In the genomic region with DNA sequence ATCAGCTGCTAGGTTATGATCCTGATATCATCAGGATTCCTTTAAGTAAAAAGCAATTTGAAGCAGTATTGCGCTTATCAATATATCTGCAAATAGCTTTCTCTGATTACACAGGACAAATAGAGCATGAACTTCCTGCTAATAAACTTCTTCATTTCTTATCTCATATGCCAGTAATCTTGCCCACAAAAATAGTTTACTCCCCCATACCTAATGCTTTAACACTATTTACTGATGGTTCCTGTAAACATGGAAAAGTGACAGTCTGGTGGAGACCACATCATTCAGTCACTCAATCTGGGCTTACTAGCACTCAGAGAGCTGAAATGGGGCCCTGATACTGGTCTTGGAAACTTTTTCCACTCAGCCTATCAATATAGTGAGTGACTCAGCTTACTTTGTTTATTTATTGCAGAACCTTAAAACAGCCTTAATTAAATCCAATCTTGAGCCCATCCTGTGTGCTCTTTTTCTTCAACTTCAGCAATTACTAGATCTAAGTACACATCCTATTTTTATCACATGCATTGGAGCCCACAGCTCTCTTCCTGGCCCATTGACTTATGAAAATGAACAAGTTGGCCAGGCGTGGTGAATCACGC, we compare ENCODE assay signal across 17 cellular contexts.
DNase-seq lines count a peak whose midpoint lies in the region; ATAC-seq and TF ChIP-seq lines count a peak whose summit lies in the region.
"Had no signal": no experiment of that assay in that cellular context is flagged by ENCODE, and none has a peak within 500 bp of the region (broad histone marks: within the 10 kb centered on the region; RNA-seq: fewer than 3 reads in every experiment).

No MANE protein-coding gene starts in this region.

- H3K4me3 ChIP-seq in heart right ventricle (no peak overlapping the region), fibroblast of mammary gland (ENCODE audit: control insufficient read depth, low read depth, low read length) (no peak overlapping the region)
- H3K4me3 ChIP-seq: Peyer's patch had no signal

- H3K4me1 ChIP-seq in heart right ventricle: peaks cover 0 to 32% (median 11%) of the 10 kb centered on the region in 9 donors
- H3K4me1 ChIP-seq: BE2C, Peyer's patch had no signal

- H3K36me3 ChIP-seq in heart right ventricle: no peaks in the 10 kb centered on the region
- H3K36me3 ChIP-seq: BE2C, Peyer's patch had no signal

- intact Hi-C loops in cardiac septum (cut with DNase I) (no loop called here), heart right ventricle (cut with DNase I) (no loop called here), posterior vena cava (cut with DNase I) (no loop called here)

- H3K27ac ChIP-seq in heart right ventricle (no peak overlapping the region), VCaP (peak overlapping the region; percentile 77)
- H3K27ac ChIP-seq: 22Rv1, KMS-11, Peyer's patch had no signal

- no peaks in the 10 kb centered on the region for H3K9me3 ChIP-seq in heart right ventricle
- H3K9me3 ChIP-seq: BE2C, Peyer's patch had no signal

- ATAC-seq in heart right ventricle (no peak), GM19328 (IDR thresholded peaks at IDR 0.05; ENCODE audit: unreplicated experiment) (no peak)

- no peaks in the 10 kb centered on the region for H3K27me3 ChIP-seq in heart right ventricle
- H3K27me3 ChIP-seq: BE2C, Peyer's patch had no signal

- TF ChIP-seq CTCF in heart right ventricle (IDR thresholded peaks at IDR 0.05) (no peak), VCaP (conservative IDR thresholded peaks at IDR 0.05) (no peak), fibroblast of mammary gland (conservative IDR thresholded peaks at IDR 0.05; ENCODE audit: control insufficient read depth, insufficient read depth, low read depth, low read length) (no peak)

- DNase-seq in cardiac septum (ENCODE audit: low spot score): peak; percentile 17
- no peak for DNase-seq in heart right ventricle
- DNase-seq in fibroblast of mammary gland (ENCODE audit: low read depth): peak; percentile 12
- no peak for DNase-seq in posterior vena cava (ENCODE audit: low spot score)
- no peak for DNase-seq in NCI-H1048 (lab: John Stamatoyannopoulos, UW)
- DNase-seq in OCI-M1 (lab: John Stamatoyannopoulos, UW): no peak
- DNase-seq: BE2C; Calu3; CD4-positive, alpha-beta memory T cell; NCI-H146; NCI-H2029 treated with DMSO at 0.1 percent for 48 hours; NCI-H446 treated with DMSO at 0.1 percent for 48 hours had no signal

- 99% methylated on average over 3 of the region's 3 CpGs for WGBS in heart right ventricle, 2 donors

Comparison
In these comparisons a context has a peak if more than half of its experiments do, and no peak if none do; other contexts are left out.
1. DNase-seq: peak in cardiac septum (single experiment) and fibroblast of mammary gland (single experiment); none in heart right ventricle (0 of 2), posterior vena cava (single experiment), NCI-H1048 (single experiment) and OCI-M1 (single experiment).